In the genomic region with DNA sequence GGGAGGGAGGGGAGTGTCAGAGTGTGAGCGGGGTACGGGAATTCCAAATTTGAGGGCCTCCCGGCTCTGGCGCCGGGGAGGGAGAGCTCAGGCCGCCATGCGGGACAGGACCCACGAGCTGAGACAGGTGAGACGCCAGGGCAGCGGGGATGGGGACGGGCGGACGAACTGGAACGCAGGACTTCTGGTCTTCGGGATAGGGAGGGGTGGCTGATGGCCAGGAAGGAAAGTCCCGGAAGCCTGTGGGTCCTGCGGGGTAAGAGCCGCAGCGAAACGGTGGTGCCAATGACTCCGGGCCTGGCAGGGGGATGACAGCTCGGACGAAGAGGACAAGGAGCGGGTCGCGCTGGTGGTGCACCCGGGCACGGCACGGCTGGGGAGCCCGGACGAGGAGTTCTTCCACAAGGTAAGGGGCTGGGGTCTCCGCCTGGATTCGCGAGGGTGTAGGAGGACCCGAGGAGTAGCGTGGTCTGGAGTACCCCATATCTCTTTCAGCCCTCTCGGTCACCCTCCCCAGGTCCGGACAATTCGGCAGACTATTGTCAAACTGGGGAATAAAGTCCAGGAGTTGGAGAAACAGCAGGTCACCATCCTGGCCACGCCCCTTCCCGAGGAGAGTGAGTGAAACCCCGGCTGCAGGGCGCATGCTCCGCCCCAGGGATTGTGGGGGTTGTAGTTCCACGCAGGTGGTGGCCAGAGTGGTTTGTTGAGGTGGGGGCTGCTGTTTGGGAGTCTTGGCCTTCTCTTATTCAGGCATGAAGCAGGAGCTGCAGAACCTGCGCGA, we compare ENCODE assay signal across 8 cellular contexts. TPM values are rescaled to one million over a fixed set of nuclear protein-coding genes. Genes with fewer than 3 reads are reported as not detected.
DNase-seq lines count a peak whose midpoint lies in the region; ATAC-seq and TF ChIP-seq lines count a peak whose summit lies in the region.

No MANE protein-coding gene starts in this region.

- H3K4me3 Mint-ChIP-seq in activated CD4-positive, alpha-beta T cell treated with anti-CD3 and anti-CD28 coated beads, Interleukin-2, amount 10 ng/mL, durations not matched to agents 24 days and 14 days = peak overlapping the region; percentile 93

- H3K9me3 ChIP-seq in left lung = no peaks in the 10 kb centered on the region

- peaks cover 24% of the 10 kb centered on the region for H3K36me3 Mint-ChIP-seq in activated CD4-positive, alpha-beta T cell treated with anti-CD3 and anti-CD28 coated beads, Interleukin-2, amount 10 ng/mL, durations not matched to agents 24 days and 14 days (ENCODE audit: low read depth)

- intact Hi-C loops in activated CD4-positive, alpha-beta T cell treated with anti-CD3 and anti-CD28 coated beads, Interleukin-2, amount 10 ng/mL, durations not matched to agents 24 days and 14 days (cut with micrococcal nuclease) = loop anchor here (1.0 to 2.0 kb wide), 12 partner anchors 37 to 425 kb away; a partner anchor contains a TSS
- intact Hi-C loops in left lung (cut with DNase I) = no loop called here

- H3K4me1 ChIP-seq in left lung = peaks cover 8 to 39% of the 10 kb centered on the region in 2 donors

- no peaks in the 10 kb centered on the region for H3K9me3 Mint-ChIP-seq in activated CD4-positive, alpha-beta T cell treated with anti-CD3 and anti-CD28 coated beads, Interleukin-2, amount 10 ng/mL, durations not matched to agents 24 days and 14 days

- H3K4me1 Mint-ChIP-seq in activated CD4-positive, alpha-beta T cell treated with anti-CD3 and anti-CD28 coated beads, Interleukin-2, amount 10 ng/mL, durations not matched to agents 24 days and 14 days = peaks cover 15% of the 10 kb centered on the region

- H3K27me3 ChIP-seq in left lung = no peaks in the 10 kb centered on the region

- H3K36me3 ChIP-seq in left lung = peaks cover 0 to 37% of the 10 kb centered on the region in 2 donors

- TF ChIP-seq CTCF in AG09319 (IDR thresholded peaks at IDR 0.05; ENCODE audit: low read depth, low read length) (no peak), coronary artery (IDR thresholded peaks at IDR 0.05) (no peak), left lung (IDR thresholded peaks at IDR 0.05) (no peak)

- peak; percentile 58 for ATAC-seq in HG03354 (IDR thresholded peaks at IDR 0.05; ENCODE audit: poor library complexity, severe bottlenecking, unreplicated experiment)
- peak; percentile 88 for ATAC-seq in left lung

- H3K27ac ChIP-seq in coronary artery (peak overlapping the region; percentile 92 to 95), left lung (peak overlapping the region; percentile 93 to 98)

- H3K4me3 ChIP-seq in coronary artery (peak overlapping the region; percentile 85), left lung (peak overlapping the region; percentile 76 to 100)

- no peaks in the 10 kb centered on the region for H3K27me3 Mint-ChIP-seq in activated CD4-positive, alpha-beta T cell treated with anti-CD3 and anti-CD28 coated beads, Interleukin-2, amount 10 ng/mL, durations not matched to agents 24 days and 14 days

- in situ Hi-C loops in GM18951 (cut with MboI; ENCODE audit: low sequenced_read_pairs, unreplicated experiment) = no loop called here

- TF ChIP-seq POLR2A in GM18951 (IDR thresholded peaks at IDR 0.05; ENCODE audit: extremely low read depth, insufficient read depth, insufficient read length) = peak; percentile 37

- peak overlapping the region; percentile 96 for H3K27ac Mint-ChIP-seq in activated CD4-positive, alpha-beta T cell treated with anti-CD3 and anti-CD28 coated beads, Interleukin-2, amount 10 ng/mL, durations not matched to agents 24 days and 14 days

- DNase-seq in AG09319 (ENCODE audit: extremely low read depth, low read depth) (peak; percentile 47), NCI-H524 (lab: John Stamatoyannopoulos, UW) (peak; percentile 53 to 74), coronary artery (ENCODE audit: low spot score) (peak; percentile 91), left lung (peak; percentile 93 to 95)
- peak; percentile 96 for DNase-seq in activated CD4-positive, alpha-beta T cell treated with anti-CD3 and anti-CD28 coated beads, Interleukin-2, amount 10 ng/mL, durations not matched to agents 24 days and 14 days
- DNase-seq in stimulated activated CD4-positive, alpha-beta T cell treated with anti-CD3 and anti-CD28 coated beads, Interleukin-2, amount 100 ng/mL, for 24 hours = peak; percentile 89 to 91

RNA-seq across cellular contexts. Expression of a gene that starts 0.5 kb away (rescaled TPM):
- 49.1 and 54.8 TPM in 2 replicates for total RNA-seq in activated CD4-positive, alpha-beta T cell treated with anti-CD3 and anti-CD28 coated beads, Interleukin-2, amount 10 ng/mL, durations not matched to agents 24 days and 14 days
- 10 to 100 TPM; 65.4 to 84.8 TPM for total RNA-seq in left lung

RNA-seq across cellular contexts. Expression of a gene that starts 23.5 kb away (rescaled TPM):
- total RNA-seq in activated CD4-positive, alpha-beta T cell treated with anti-CD3 and anti-CD28 coated beads, Interleukin-2, amount 10 ng/mL, durations not matched to agents 24 days and 14 days = 0.75 and 0.78 TPM in 2 replicates
- total RNA-seq in left lung = under 1 TPM; 0.47 to 0.50 TPM

RNA-seq across cellular contexts. Expression of a gene that starts 40.1 kb away (rescaled TPM):
- 15.6 and 15.9 TPM in 2 replicates for total RNA-seq in activated CD4-positive, alpha-beta T cell treated with anti-CD3 and anti-CD28 coated beads, Interleukin-2, amount 10 ng/mL, durations not matched to agents 24 days and 14 days
- total RNA-seq in left lung = 10 to 100 TPM; 11.8 to 12.2 TPM

RNA-seq across cellular contexts. Expression of a gene that starts 40.3 kb away (rescaled TPM):
- total RNA-seq in activated CD4-positive, alpha-beta T cell treated with anti-CD3 and anti-CD28 coated beads, Interleukin-2, amount 10 ng/mL, durations not matched to agents 24 days and 14 days = 21.1 and 23.3 TPM in 2 replicates
- total RNA-seq in left lung = 10 to 100 TPM; 15.1 to 18.1 TPM

RNA-seq across cellular contexts. Expression of a gene that starts 48.9 kb away (rescaled TPM):
- 2.9 and 3.2 TPM in 2 replicates for total RNA-seq in activated CD4-positive, alpha-beta T cell treated with anti-CD3 and anti-CD28 coated beads, Interleukin-2, amount 10 ng/mL, durations not matched to agents 24 days and 14 days
- total RNA-seq in left lung = 10 to 100 TPM; 25.9 to 28.4 TPM

Comparison
In these comparisons a context has a peak if more than half of its experiments do, and no peak if none do; other contexts are left out.
1. Peak in every context shown above with its lines: DNase-seq, ATAC-seq, H3K4me3 ChIP-seq and H3K27ac ChIP-seq.